ENCODE assay signal across 2 cellular contexts in the genomic region with DNA sequence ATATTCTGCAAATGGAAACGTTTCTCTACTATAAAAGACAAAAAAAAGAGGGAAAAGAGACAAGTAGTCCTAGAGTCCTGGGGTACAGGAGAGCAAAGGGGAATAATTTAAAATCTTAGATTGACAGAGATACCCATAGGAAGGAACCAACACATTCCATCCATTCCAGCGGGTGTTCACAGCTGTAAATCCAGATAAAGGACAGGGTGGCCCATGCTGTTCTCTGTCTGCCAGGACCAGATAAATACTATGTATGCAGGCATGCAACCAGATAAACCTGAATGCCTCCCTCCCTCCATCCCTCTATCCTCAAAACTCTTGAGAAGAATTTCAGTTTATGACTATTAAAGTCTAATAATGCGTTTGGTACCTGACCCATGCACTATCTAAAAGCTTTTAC.
TF ChIP-seq lines count a peak whose summit lies in the region.

No MANE protein-coding gene starts in this region.

TF ChIP-seq in Ishikawa, 13 proteins besides CTCF, POLR2A, EP300 and RAD21:
- TF ChIP-seq NFIC (IDR thresholded peaks at IDR 0.05) (no peak), TEAD4 (IDR thresholded peaks at IDR 0.05) (0 out of 2 replicates have a peak, but pooled peaks have one; percentile 18)

TF ChIP-seq in H1, 55 proteins besides CTCF, POLR2A, EP300 and RAD21:
- TF ChIP-seq FOSL1 (IDR thresholded peaks at IDR 0.05; ENCODE audit: insufficient read depth, low read depth, low read length), result no peak
- TF ChIP-seq SRF (IDR thresholded peaks at IDR 0.05; ENCODE audit: low read depth, low read length), result no peak
- TF ChIP-seq TAF7 (optimal IDR thresholded peaks at IDR 0.05; ENCODE audit: borderline replicate concordance, low read depth, low read length), result no peak
- no peak for TF ChIP-seq ASH2L (IDR thresholded peaks at IDR 0.05; ENCODE audit: low read length)
- TF ChIP-seq TEAD4 (IDR thresholded peaks at IDR 0.05; ENCODE audit: low read depth, low read length), result peak; percentile 88
- TF ChIP-seq GTF2F1 (IDR thresholded peaks at IDR 0.05; ENCODE audit: borderline replicate concordance, low read depth, low read length), result no peak
- no peak for TF ChIP-seq HDAC6 (IDR thresholded peaks at IDR 0.05; ENCODE audit: low read depth, low read length)
- TF ChIP-seq SP1 (IDR thresholded peaks at IDR 0.05; ENCODE audit: low read depth, low read length), result peak; percentile 72; the same call in 1 of the 2 replicates
- TF ChIP-seq, protein P1, sequence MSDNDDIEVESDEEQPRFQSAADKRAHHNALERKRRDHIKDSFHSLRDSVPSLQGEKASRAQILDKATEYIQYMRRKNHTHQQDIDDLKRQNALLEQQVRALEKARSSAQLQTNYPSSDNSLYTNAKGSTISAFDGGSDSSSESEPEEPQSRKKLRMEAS (IDR thresholded peaks at IDR 0.05), result no peak
- no peak for TF ChIP-seq KDM1A (IDR thresholded peaks at IDR 0.05; ENCODE audit: borderline replicate concordance, low read length)
- no peak for TF ChIP-seq TAF1 (IDR thresholded peaks at IDR 0.05; ENCODE audit: low read depth, low read length)
- TF ChIP-seq, protein P2, sequence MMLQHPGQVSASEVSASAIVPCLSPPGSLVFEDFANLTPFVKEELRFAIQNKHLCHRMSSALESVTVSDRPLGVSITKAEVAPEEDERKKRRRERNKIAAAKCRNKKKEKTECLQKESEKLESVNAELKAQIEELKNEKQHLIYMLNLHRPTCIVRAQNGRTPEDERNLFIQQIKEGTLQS (IDR thresholded peaks at IDR 0.05; ENCODE audit: insufficient read depth, low read depth, low read length), result no peak
- no peak for TF ChIP-seq PHF8 (conservative IDR thresholded peaks at IDR 0.05; ENCODE audit: low read depth, low read length)
- TF ChIP-seq YY1 (IDR thresholded peaks at IDR 0.05; ENCODE audit: low read depth, low read length), result no peak
- TF ChIP-seq BRCA1 (IDR thresholded peaks at IDR 0.05; ENCODE audit: low read depth, low read length), result no peak
- no peak for TF ChIP-seq CHD2 (IDR thresholded peaks at IDR 0.05; ENCODE audit: low read length)
- TF ChIP-seq HDAC2 (IDR thresholded peaks at IDR 0.05; ENCODE audit: borderline replicate concordance in 1 of 2, low read depth in 2 of 2, low read length in 2 of 2), result no peak
- peak; percentile 77; the same call in 1 of the 2 replicates for TF ChIP-seq TCF12 (IDR thresholded peaks at IDR 0.05; ENCODE audit: low read depth, low read length)
- TF ChIP-seq KDM5A (IDR thresholded peaks at IDR 0.05; ENCODE audit: low read length), result no peak
- TF ChIP-seq MAFK (IDR thresholded peaks at IDR 0.05; ENCODE audit: low read depth, low read length), result no peak
- no peak for TF ChIP-seq RFX5 (IDR thresholded peaks at IDR 0.05; ENCODE audit: borderline replicate concordance, low read depth, low read length)
